In genomic region chrX:104343408-104344129, GRCh38 we compare ENCODE assay signal across 8 cellular contexts.
DNase-seq lines count a peak whose midpoint lies in the region; ATAC-seq, FAIRE-seq and TF ChIP-seq lines count a peak whose summit lies in the region.

No MANE protein-coding gene starts in this region.

- TF ChIP-seq EP300 in stomach (IDR thresholded peaks at IDR 0.05) = no peak

- ATAC-seq in DND-41 (ENCODE audit: insufficient read depth, low read depth) (peak; percentile 69), HG03469 (IDR thresholded peaks at IDR 0.05; ENCODE audit: unreplicated experiment) (peak; percentile 76)

- H2AFZ ChIP-seq in DND-41 (ENCODE audit: low read depth, low read length) (no peak overlapping the region), OCI-LY7 (ENCODE audit: low read length) (no peak overlapping the region)

- TF ChIP-seq POLR2A in stomach (IDR thresholded peaks at IDR 0.05) = no peak

- H3K79me2 ChIP-seq in DND-41 (ENCODE audit: insufficient read depth, low read length) = no peaks in the 10 kb centered on the region
- no peaks in the 10 kb centered on the region for H3K79me2 ChIP-seq in OCI-LY7 (ENCODE audit: insufficient read depth, low read depth, low read length)

- no peak overlapping the region for H3K4me3 ChIP-seq in DND-41 (ENCODE audit: low read depth in 1 of 2, low read length in 2 of 2)
- H3K4me3 ChIP-seq in OCI-LY7 (ENCODE audit: low read depth, low read length, poor library complexity, severe bottlenecking) = no peak overlapping the region
- no peak overlapping the region for H3K4me3 ChIP-seq in stomach

- DNase-seq in DND-41 = peak; percentile 41
- DNase-seq in GM19239 (ENCODE audit: insufficient read length, low spot score) = peak; percentile 0
- peak; percentile 46 for DNase-seq in OCI-LY7 (ENCODE audit: low spot score)
- DNase-seq in amniotic epithelial cell (ENCODE audit: low read depth) = peak; percentile 86
- DNase-seq in islet precursor cell = peak; percentile 67
- DNase-seq in stomach = peak; percentile 38
- DNase-seq in NCI-H774 (lab: John Stamatoyannopoulos, UW) = no peak

- POLR2A ChIA-PET in OCI-LY7 (lab: Charles Lee) = no interaction called here

- 29 to 38% (median 33%) methylated on average over 8 of the region's 8 CpGs for WGBS in stomach, 5 donors

- H3K4me2 ChIP-seq in DND-41 (ENCODE audit: insufficient read depth, low read length) = no peak overlapping the region
- no peak overlapping the region for H3K4me2 ChIP-seq in OCI-LY7 (ENCODE audit: low read length)

- FAIRE-seq in GM19239 (lab: Jason Lieb, UNC) = peak; percentile 93

- TF ChIP-seq CTCF in DND-41 (IDR thresholded peaks at IDR 0.05; ENCODE audit: borderline replicate concordance, extremely low read depth, low read length, poor library complexity, severe bottlenecking) (peak; percentile 62), OCI-LY7 (conservative IDR thresholded peaks at IDR 0.05; ENCODE audit: low read length) (peak; percentile 69), stomach (IDR thresholded peaks at IDR 0.05) (peak in 2 of 7 experiments; percentile 27 to 39)

- no peaks in the 10 kb centered on the region for H3K36me3 ChIP-seq in DND-41 (ENCODE audit: insufficient read depth, low read length)
- H3K36me3 ChIP-seq in OCI-LY7 (ENCODE audit: insufficient read depth, low read length) = no peaks in the 10 kb centered on the region
- no peaks in the 10 kb centered on the region for H3K36me3 ChIP-seq in stomach

- no peaks in the 10 kb centered on the region for H3K9me2 ChIP-seq in OCI-LY7 (ENCODE audit: insufficient read depth, low read length)

- H3K9ac ChIP-seq in DND-41 (ENCODE audit: low read depth, low read length) = no peak overlapping the region

- no peaks in the 10 kb centered on the region for H4K20me1 ChIP-seq in DND-41 (ENCODE audit: insufficient read depth, low read length)
- H4K20me1 ChIP-seq in OCI-LY7 (ENCODE audit: insufficient read depth, low read length) = no peaks in the 10 kb centered on the region

- H3K9me3 ChIP-seq in DND-41 (ENCODE audit: insufficient read depth, low read length, severe bottlenecking) = no peaks in the 10 kb centered on the region
- H3K9me3 ChIP-seq in OCI-LY7 (ENCODE audit: low read length) = no peaks in the 10 kb centered on the region
- no peaks in the 10 kb centered on the region for H3K9me3 ChIP-seq in stomach

- CTCF ChIA-PET in OCI-LY7 (lab: Charles Lee; ENCODE audit: unreplicated experiment) = no interaction called here

- intact Hi-C loops in OCI-LY7 (cut with micrococcal nuclease; ENCODE audit: unreplicated experiment) = no loop called here
- intact Hi-C loops in stomach (cut with DNase I; ENCODE audit: low total_unique reads) = no loop called here

- H3K27me3 ChIP-seq in DND-41 (ENCODE audit: insufficient read depth, low read length, poor library complexity) (no peaks in the 10 kb centered on the region), stomach (no peaks in the 10 kb centered on the region)

- no TSS peak for BruUV-seq in OCI-LY7 (replicated peaks; lab: Mats Ljungman, UMichigan)

- H3K27ac ChIP-seq in DND-41 (ENCODE audit: low read length) (no peak overlapping the region), OCI-LY7 (ENCODE audit: low read depth, low read length, poor library complexity, severe bottlenecking) (no peak overlapping the region), stomach (no peak overlapping the region)

- H3K4me1 ChIP-seq in DND-41 (ENCODE audit: insufficient read depth, low read length) (no peaks in the 10 kb centered on the region), OCI-LY7 (ENCODE audit: insufficient read depth, low read length, poor library complexity, severe bottlenecking) (no peaks in the 10 kb centered on the region), stomach (no peaks in the 10 kb centered on the region)
